In the genomic region with DNA sequence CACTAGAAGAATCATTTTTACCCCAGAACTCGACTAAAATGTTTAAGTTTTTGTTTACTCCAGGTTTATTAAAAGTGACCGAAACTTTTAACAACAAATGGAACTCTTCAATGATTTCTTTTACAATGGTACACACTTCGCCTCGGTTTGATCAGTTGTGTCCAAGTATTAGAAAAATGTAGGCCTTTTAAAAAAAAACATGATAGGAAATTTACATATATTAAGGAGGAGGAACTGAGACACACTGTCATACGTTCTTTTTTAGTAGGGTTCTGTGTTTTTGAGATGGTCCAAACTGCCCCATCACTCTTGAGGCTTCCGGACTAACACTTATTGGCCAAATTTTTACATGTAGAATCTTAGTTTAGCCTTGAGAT, we compare ENCODE assay signal across 8 cellular contexts. TPM values are rescaled to one million over a fixed set of nuclear protein-coding genes. Genes with fewer than 3 reads are reported as not detected.
DNase-seq lines count a peak whose midpoint lies in the region; ATAC-seq, FAIRE-seq and TF ChIP-seq lines count a peak whose summit lies in the region.

No MANE protein-coding gene starts in this region.

- no peak overlapping the region for H2AFZ ChIP-seq in IMR-90 (replicated peaks; ENCODE audit: low read length, poor library complexity)
- no peak overlapping the region for H2AFZ ChIP-seq in PC-9

- H3K27me3 ChIP-seq in CD8-positive, alpha-beta memory T cell (ENCODE audit: insufficient read depth, low read length, poor library complexity, severe bottlenecking): no peaks in the 10 kb centered on the region
- H3K27me3 ChIP-seq in IMR-90 (ENCODE audit: control insufficient read depth, insufficient read depth, low read length) (no peaks in the 10 kb centered on the region), colonic mucosa (no peaks in the 10 kb centered on the region), pancreas (no peaks in the 10 kb centered on the region), PC-9 (ENCODE audit: insufficient read depth, low read depth) (peaks cover 29% of the 10 kb centered on the region)

- no peaks in the 10 kb centered on the region for H3K36me3 ChIP-seq in CD8-positive, alpha-beta memory T cell (ENCODE audit: insufficient read depth, low read length)
- H3K36me3 ChIP-seq in IMR-90 (ENCODE audit: control insufficient read depth, insufficient read depth, low read length) (no peaks in the 10 kb centered on the region), colonic mucosa (no peaks in the 10 kb centered on the region), pancreas (no peaks in the 10 kb centered on the region), PC-9 (ENCODE audit: low read depth) (no peaks in the 10 kb centered on the region)

- H2AK5ac ChIP-seq in IMR-90 (ENCODE audit: low read depth, low read length): no peak overlapping the region

- H3K27me3 Mint-ChIP-seq in CD8-positive, alpha-beta memory T cell: peaks cover 0 to 1% of the 10 kb centered on the region in 2 donors
- H3K27me3 Mint-ChIP-seq in neural crest cell (ENCODE audit: low read depth): no peaks in the 10 kb centered on the region

- peaks cover 4 to 22% (median 5%) of the 10 kb centered on the region in 3 donors for H3K36me3 Mint-ChIP-seq in CD8-positive, alpha-beta memory T cell
- H3K36me3 Mint-ChIP-seq in neural crest cell (ENCODE audit: low read depth): peaks cover 17% of the 10 kb centered on the region

- no peaks in the 10 kb centered on the region for H3F3A ChIP-seq in PC-9 (ENCODE audit: insufficient read depth, low read depth)

- peaks cover 34% of the 10 kb centered on the region for H3K4me1 ChIP-seq in CD8-positive, alpha-beta memory T cell (ENCODE audit: insufficient read depth, low read length)
- H3K4me1 ChIP-seq in IMR-90 (ENCODE audit: control insufficient read depth, insufficient read depth, low read length) (peaks cover 4% of the 10 kb centered on the region), colonic mucosa (peaks cover under 1% of the 10 kb centered on the region), pancreas (no peaks in the 10 kb centered on the region), PC-9 (replicated peaks; ENCODE audit: insufficient read depth) (no peaks in the 10 kb centered on the region)

- H3K4me3 ChIP-seq in CD8-positive, alpha-beta memory T cell (ENCODE audit: low read length): peak overlapping the region; percentile 67
- H3K4me3 ChIP-seq in IMR-90 (ENCODE audit: insufficient read depth, low read depth, low read length) (peak overlapping the region; percentile 96; the same call in 1 of the 2 replicates), colonic mucosa (no peak overlapping the region), pancreas (no peak overlapping the region), PC-9 (no peak overlapping the region)

- H2BK20ac ChIP-seq in IMR-90 (ENCODE audit: low read depth, low read length): no peak overlapping the region

- POLR2A ChIA-PET in CD8-positive, alpha-beta memory T cell (lab: Charles Lee): interaction anchor here (0.7 to 3.7 kb wide), 3 partner anchors 28 to 48 kb away, joined by 4 to 48 read pairs (median 23); no protein-coding TSS in a partner anchor
- POLR2A ChIA-PET in IMR-90 (lab: Charles Lee; ENCODE audit: unreplicated experiment): no interaction called here
- POLR2A ChIA-PET in PC-9 (lab: Charles Lee; ENCODE audit: unreplicated experiment): no interaction called here

- H3K4ac ChIP-seq in IMR-90 (ENCODE audit: low read depth, low read length): no peak overlapping the region

- H3K4me3 Mint-ChIP-seq in CD8-positive, alpha-beta memory T cell: peak overlapping the region; percentile 93 to 98 (median 96)
- H3K4me3 Mint-ChIP-seq in neural crest cell: peak overlapping the region; percentile 97

- H4K91ac ChIP-seq in IMR-90 (ENCODE audit: insufficient read depth, low read depth, low read length): no peak overlapping the region

- H4K20me1 ChIP-seq in IMR-90 (ENCODE audit: insufficient read depth, low read length) (no peaks in the 10 kb centered on the region), PC-9 (ENCODE audit: insufficient read depth) (no peaks in the 10 kb centered on the region)

- H3K9me1 ChIP-seq in IMR-90 (ENCODE audit: insufficient read depth, low read length): no peaks in the 10 kb centered on the region

- no peak overlapping the region for H3K23ac ChIP-seq in IMR-90 (ENCODE audit: low read depth, low read length)

- no peak for TF ChIP-seq POLR2A in IMR-90 (IDR thresholded peaks at IDR 0.05; ENCODE audit: low read depth, low read length)

- H3K27ac ChIP-seq in CD8-positive, alpha-beta memory T cell (ENCODE audit: low read depth, low read length): peak overlapping the region; percentile 86
- H3K27ac ChIP-seq in IMR-90 (ENCODE audit: insufficient read depth, low read length) (no peak overlapping the region), colonic mucosa (peak overlapping the region; percentile 83), pancreas (peak overlapping the region in 1 of 4 donors; percentile 82), PC-9 (no peak overlapping the region)

- H3K18ac ChIP-seq in IMR-90 (ENCODE audit: low read depth, low read length): no peak overlapping the region

- H3K4me1 Mint-ChIP-seq in CD8-positive, alpha-beta memory T cell: peaks cover 49 to 68% (median 65%) of the 10 kb centered on the region in 3 donors
- H3K4me1 Mint-ChIP-seq in neural crest cell: peaks cover 35% of the 10 kb centered on the region

- H3K9me2 ChIP-seq in PC-9 (ENCODE audit: insufficient read depth): no peaks in the 10 kb centered on the region

- no peak overlapping the region for H2BK5ac ChIP-seq in IMR-90 (ENCODE audit: low read depth, low read length, poor library complexity, severe bottlenecking)

- DNase-seq in CD8-positive, alpha-beta memory T cell: no peak
- DNase-seq in IMR-90 (no peak), colonic mucosa (no peak), neural crest cell (ENCODE audit: low read depth, low spot score) (no peak), pancreas (no peak), PC-9 (no peak), NCI-H2171 (lab: John Stamatoyannopoulos, UW) (no peak), COLO668 (lab: John Stamatoyannopoulos, UW; ENCODE audit: unreplicated experiment) (no peak)

- H3K9ac ChIP-seq in IMR-90 (ENCODE audit: low read depth, low read length): no peak overlapping the region; the same call in 1 of the 2 replicates
- H3K9ac ChIP-seq in colonic mucosa (ENCODE audit: low read depth in 2 of 2, low read length in 2 of 2): no peak overlapping the region

- in situ Hi-C loops in IMR-90 (cut with MboI; ENCODE audit: low sequenced_read_pairs): no loop called here

- H3K9me3 Mint-ChIP-seq in CD8-positive, alpha-beta memory T cell: no peaks in the 10 kb centered on the region
- peaks cover 8% of the 10 kb centered on the region for H3K9me3 Mint-ChIP-seq in neural crest cell

- H3K9me3 ChIP-seq in CD8-positive, alpha-beta memory T cell (ENCODE audit: low read length): no peaks in the 10 kb centered on the region
- no peaks in the 10 kb centered on the region; the same call in 1 of the 2 replicates for H3K9me3 ChIP-seq in IMR-90 (ENCODE audit: control insufficient read depth, insufficient read depth, low read length)
- no peaks in the 10 kb centered on the region for H3K9me3 ChIP-seq in colonic mucosa
- H3K9me3 ChIP-seq in pancreas: no peaks in the 10 kb centered on the region
- H3K9me3 ChIP-seq in PC-9 (ENCODE audit: insufficient read depth, low read depth): no peaks in the 10 kb centered on the region

- H3K56ac ChIP-seq in IMR-90 (ENCODE audit: extremely low read depth, insufficient read depth, low read length): no peak overlapping the region

- peaks cover 7 to 12% of the 10 kb centered on the region in 2 experiments for H3K79me1 ChIP-seq in IMR-90 (ENCODE audit: low read depth in 1 of 2, low read length in 2 of 2)

- WGBS in IMR-90 (ENCODE audit: extremely low coverage in 2 of 2, insufficient read length in 1 of 2), 2 experiments: no CpG with 5 or more reads among the region's 6 CpGs
- 84 to 89% methylated on average over 6 of the region's 6 CpGs for WGBS in pancreas, 2 donors

- H4K8ac ChIP-seq in IMR-90 (ENCODE audit: low read depth in 2 of 2, low read length in 2 of 2): no peak overlapping the region; a peak in 1 of 4 replicates

- CTCF ChIA-PET in CD8-positive, alpha-beta memory T cell (lab: Charles Lee): interaction anchor here (0.9 to 4.8 kb wide), 2 partner anchors 25 to 29 kb away, joined by 6 to 26 read pairs; no protein-coding TSS in a partner anchor
- CTCF ChIA-PET in IMR-90 (lab: Yijun Ruan, JAX): no interaction called here
- CTCF ChIA-PET in PC-9 (lab: Charles Lee): no interaction called here

- H2BK15ac ChIP-seq in IMR-90 (ENCODE audit: low read depth, low read length): no peak overlapping the region

- no TSS peak for BruUV-seq in IMR-90 (replicated peaks; lab: Mats Ljungman, UMichigan)
- BruUV-seq in PC-9 (replicated peaks; lab: Mats Ljungman, UMichigan): no TSS peak

- H3K4me2 ChIP-seq in IMR-90 (ENCODE audit: low read depth, low read length): peak overlapping the region; percentile 81
- H3K4me2 ChIP-seq in PC-9: no peak overlapping the region

- no peak overlapping the region for H3K14ac ChIP-seq in IMR-90 (replicated peaks; ENCODE audit: low read depth, low read length)

- H2BK120ac ChIP-seq in IMR-90 (ENCODE audit: low read depth, low read length): no peak overlapping the region

- ATAC-seq in IMR-90 (ENCODE audit: low read depth) (no peak), pancreas (no peak)

- H4K5ac ChIP-seq in IMR-90 (ENCODE audit: low read depth, low read length): no peak overlapping the region

- no peak for TF ChIP-seq RAD21 in IMR-90 (IDR thresholded peaks at IDR 0.05; ENCODE audit: low read length)

- intact Hi-C loops in IMR-90 (cut with micrococcal nuclease): loop anchor here (2.0 kb wide), 1 partner anchor 48 kb away; no protein-coding TSS in a partner anchor
- intact Hi-C loops in colonic mucosa (cut with DNase I): no loop called here
- intact Hi-C loops in pancreas (cut with DNase I): no loop called here
- intact Hi-C loops in PC-9 (cut with micrococcal nuclease; ENCODE audit: unreplicated experiment): no loop called here

- dilution Hi-C loops in IMR-90 (cut with HindIII; ENCODE audit: low sequenced_read_pairs, unreplicated experiment): no loop called here

- FAIRE-seq in pancreas (lab: Jason Lieb, UNC): no peak

- peak overlapping the region; percentile 96 to 100 (median 99) for H3K27ac Mint-ChIP-seq in CD8-positive, alpha-beta memory T cell
- no peak overlapping the region for H3K27ac Mint-ChIP-seq in neural crest cell (ENCODE audit: unreplicated experiment)

- no peak for TF ChIP-seq CTCF in IMR-90 (conservative IDR thresholded peaks at IDR 0.05; ENCODE audit: low read depth, low read length)
- no peak for TF ChIP-seq CTCF in colonic mucosa (IDR thresholded peaks at IDR 0.05)
- no peak for TF ChIP-seq CTCF in neural crest cell (conservative IDR thresholded peaks at IDR 0.05)
- TF ChIP-seq CTCF in pancreas (IDR thresholded peaks at IDR 0.05): no peak
- TF ChIP-seq CTCF in PC-9 (conservative IDR thresholded peaks at IDR 0.05): no peak

- no peaks in the 10 kb centered on the region for H3K79me2 ChIP-seq in PC-9 (ENCODE audit: low read depth)

- no peak overlapping the region for H2AK9ac ChIP-seq in IMR-90 (replicated peaks; ENCODE audit: low read depth, low read length, poor library complexity)

RNA-seq across cellular contexts. Expression of gene PRDM2, which starts 1.3 kb away (rescaled TPM):
- 10 to 100 TPM; 67.9 to 70.1 TPM for total RNA-seq in CD8-positive, alpha-beta memory T cell
- polyA plus RNA-seq in CD8-positive, alpha-beta memory T cell: 24.4 TPM
- total RNA-seq in IMR-90 (2012; rRNA removed): 3.4 and 4.7 TPM in 2 replicates
- 8.4 and 8.9 TPM in 2 replicates for polyA plus RNA-seq in IMR-90 (2012; rRNA removed)
- 3.6 and 5.6 TPM in 2 replicates for polyA plus RNA-seq in IMR-90 (2012; cell fraction: cytosol; rRNA removed)
- 15.1 and 38.5 TPM in 2 replicates for polyA plus RNA-seq in IMR-90 (2012; cell fraction: nucleus; rRNA removed; ENCODE audit: low replicate concordance)
- 10 to 100 TPM; 29.3 to 30.0 TPM for total RNA-seq in colonic mucosa
- 52.4 and 55.2 TPM in 2 replicates for total RNA-seq in neural crest cell
- total RNA-seq in pancreas: 10 to 100 TPM; 13.8 to 26.4 (median 15.7) TPM
- polyA plus RNA-seq in pancreas: 10 to 100 TPM in 1 of 2 donors, 1 to 10 TPM in 1; 9.3 to 11.4 TPM
- total RNA-seq in PC-9 (2021): 21.6 and 32.1 TPM in 2 replicates

Comparison
In these comparisons a context has a peak if more than half of its experiments do, and no peak if none do; other contexts are left out.
1. H3K27ac ChIP-seq: peak in CD8-positive, alpha-beta memory T cell (single experiment) and colonic mucosa (single experiment); none in IMR-90 (single experiment) and PC-9 (single experiment).
2. H3K4me3 ChIP-seq: peak in CD8-positive, alpha-beta memory T cell (single experiment) and IMR-90 (single experiment); none in colonic mucosa (single experiment), pancreas (0 of 4) and PC-9 (single experiment).